ENCODE assay signal across 8 cellular contexts in genomic region chr12:104604070-104604994, GRCh38.
DNase-seq lines count a peak whose midpoint lies in the region; ATAC-seq and TF ChIP-seq lines count a peak whose summit lies in the region.

No MANE protein-coding gene starts in this region.

- peak; percentile 81 for DNase-seq in AG04450 (ENCODE audit: low read depth, low spot score)
- peak; percentile 23 for DNase-seq in SKM-1 treated with dmso at 0.1 percent for 144 hours (lab: John Stamatoyannopoulos, UW; ENCODE audit: unreplicated experiment)
- DNase-seq in astrocyte of the cerebellum (ENCODE audit: low read depth) = peak; percentile 76
- DNase-seq in iPS-NIHi11 (ENCODE audit: low spot score) = peak; percentile 60
- no peak for DNase-seq in spleen
- DNase-seq in effector CD8-positive, alpha-beta T cell (lab: John Stamatoyannopoulos, UW) = no peak

- TF ChIP-seq CTCF in AG04450 (IDR thresholded peaks at IDR 0.05; ENCODE audit: low read depth, low read length) (no peak), astrocyte of the cerebellum (IDR thresholded peaks at IDR 0.05; ENCODE audit: low read depth, low read length, missing control alignments) (no peak), spleen (IDR thresholded peaks at IDR 0.05 in 8 of 11, conservative IDR thresholded peaks at IDR 0.05 in 3 of 11) (peak in 2 of 11 experiments; percentile 15 to 31)

- in situ Hi-C loops in astrocyte of the cerebellum (cut with HindIII; ENCODE audit: low sequenced_read_pairs) = no loop called here

- H3K27me3 ChIP-seq in AG04450 (ENCODE audit: control insufficient read depth, insufficient read depth, low read length) = no peaks in the 10 kb centered on the region
- H3K27me3 ChIP-seq in spleen (replicated peaks in 1 of 7) = no peaks in the 10 kb centered on the region

- peaks cover 19 to 91% (median 55%) of the 10 kb centered on the region in 6 donors for H3K4me1 ChIP-seq in spleen

- no peaks in the 10 kb centered on the region for H3K9me3 ChIP-seq in AG04450 (ENCODE audit: control insufficient read depth, insufficient read depth, low read length)
- H3K9me3 ChIP-seq in spleen = no peaks in the 10 kb centered on the region

- peaks cover 0 to 26% (median 0%) of the 10 kb centered on the region in 6 donors for H3K36me3 ChIP-seq in spleen

- CTCF ChIA-PET in AG04450 (lab: Charles Lee) = interaction anchor here (1.5 kb wide), 1 partner anchor 223 kb away, joined by 8 read pairs; no protein-coding TSS in a partner anchor

- peak overlapping the region; percentile 27; the same call in 1 of the 2 replicates for H3K4me3 ChIP-seq in AG04450 (ENCODE audit: low read depth, low read length)
- H3K4me3 ChIP-seq in astrocyte of the cerebellum (ENCODE audit: low read depth, low read length) = no peak overlapping the region
- H3K4me3 ChIP-seq in spleen = peak overlapping the region in 1 of 8 donors; percentile 29

- H3K27ac ChIP-seq in AG04450 (ENCODE audit: low read depth, low read length) (peak overlapping the region; percentile 75), spleen (peak overlapping the region in 7 of 8 donors; percentile 58 to 79 (median 70))

- peak; percentile 79 for ATAC-seq in GM19324 (IDR thresholded peaks at IDR 0.05; ENCODE audit: low FRiP score, unreplicated experiment)
- ATAC-seq in HG03354 (IDR thresholded peaks at IDR 0.05; ENCODE audit: poor library complexity, severe bottlenecking, unreplicated experiment) = peak; percentile 80

- POLR2A ChIA-PET in AG04450 (lab: Yijun Ruan, JAX) = interaction anchor here (1.0 to 1.2 kb wide), 2 partner anchors 48 to 145 kb away, joined by 3 to 4 read pairs; no protein-coding TSS in a partner anchor

- WGBS in spleen, 5 donors = 22 to 40% (median 30%) methylated on average over 10 of the region's 10 CpGs

- intact Hi-C loops in spleen (cut with DNase I; ENCODE audit: low total_unique reads) = no loop called here

- TF ChIP-seq POLR2A in spleen (IDR thresholded peaks at IDR 0.05) = no peak

Comparison
In these comparisons a context has a peak if more than half of its experiments do, and no peak if none do; other contexts are left out.
1. DNase-seq: peak in AG04450 (single experiment), SKM-1 treated with dmso at 0.1 percent for 144 hours (single experiment), astrocyte of the cerebellum (single experiment) and iPS-NIHi11 (single experiment); none in spleen (single experiment) and effector CD8-positive, alpha-beta T cell (single experiment).